ENCODE assay signal across 26 cellular contexts in the genomic region with DNA sequence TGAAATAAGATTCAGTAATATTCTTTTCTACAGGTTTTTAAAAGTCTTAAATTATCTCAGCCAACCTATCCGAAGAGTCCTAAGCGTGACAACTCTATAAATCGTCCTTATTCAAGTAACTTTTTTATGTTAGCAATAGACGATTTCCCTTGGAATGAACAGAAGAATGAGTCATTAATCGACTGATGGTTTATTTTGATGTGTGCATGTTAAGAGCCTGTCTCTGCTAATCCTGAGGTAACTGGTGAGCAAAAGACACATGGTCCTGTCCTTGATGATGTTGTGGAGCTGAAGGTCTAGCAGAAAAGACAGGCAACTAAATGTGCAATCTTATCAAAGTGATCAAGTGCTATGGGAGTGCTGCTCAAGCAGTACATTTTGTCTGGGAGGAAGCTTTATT.
DNase-seq lines count a peak whose midpoint lies in the region; ATAC-seq, FAIRE-seq and TF ChIP-seq lines count a peak whose summit lies in the region.
"Had no signal": no experiment of that assay in that cellular context is flagged by ENCODE, and none has a peak within 500 bp of the region (broad histone marks: within the 10 kb centered on the region; RNA-seq: fewer than 3 reads in every experiment).

No MANE protein-coding gene starts in this region.

- no peak overlapping the region for H3K4me2 ChIP-seq in HepG2 (ENCODE audit: low read depth, low read length)
- peak overlapping the region; percentile 13 for H3K4me2 ChIP-seq in parathyroid adenoma (ENCODE audit: low read length)
- no peak overlapping the region for H3K4me2 ChIP-seq in GM23338
- H3K4me2 ChIP-seq: BLaER1 treated with 17β-estradiol and CSF1 and Interleukin-3, amounts not matched to agents 10 nM and 100 nM had no signal

- TF ChIP-seq EP300 in HepG2 (IDR thresholded peaks at IDR 0.05; ENCODE audit: low read depth in 2 of 2, low read length in 2 of 2) (no peak), HepG2 (CRISPR knock-in tag; IDR thresholded peaks at IDR 0.05; ENCODE audit: borderline replicate concordance) (no peak)

- peaks cover 3% of the 10 kb centered on the region; the same call in 2 of the 3 replicates for H3K36me3 Mint-ChIP-seq in GM23338 (ENCODE audit: low read depth)

- no peak overlapping the region for H2AFZ ChIP-seq in HepG2 (ENCODE audit: low read length)
- peak overlapping the region; percentile 19 for H2AFZ ChIP-seq in parathyroid adenoma
- no peak overlapping the region for H2AFZ ChIP-seq in GM23338

- TF ChIP-seq POLR2A in HepG2 (IDR thresholded peaks at IDR 0.05; ENCODE audit: insufficient read depth in 1 of 2, low read depth in 2 of 2, low read length in 2 of 2) (no peak), right lobe of liver (IDR thresholded peaks at IDR 0.05) (no peak)

- BruUV-seq in HepG2 (replicated peaks; lab: Mats Ljungman, UMichigan) = TSS peak; percentile 23

- DNase-seq in HepG2 (ENCODE audit: low spot score) (no peak), right lobe of liver (no peak), SJSA1 (ENCODE audit: low read depth in 1 of 2, low spot score in 2 of 2) (no peak), foreskin keratinocyte (no peak), mucosa of descending colon (no peak), GM23338 (ENCODE audit: low spot score) (no peak)
- DNase-seq: AML-193; CD4-positive, alpha-beta T cell; COR-L47; GDM1; HCEC 1CT; Karpas-422; NCI-H1092 treated with DMSO at 0.1 percent for 48 hours; NCI-H1436; NCI-H187; NCI-H2081 treated with DMSO at 0.1 percent for 48 hours; NCI-H2171 treated with DMSO at 0.1 percent for 48 hours; NCI-H345; NCI-H510A treated with DMSO at 0.1 percent for 48 hours; NCI-H748 treated with DMSO at 0.1 percent for 48 hours had no signal

- FAIRE-seq in HepG2 (lab: Jason Lieb, UNC) = no peak
- FAIRE-seq: GM12891, H1, RCC 7860 had no signal

- no peaks in the 10 kb centered on the region for H4K20me1 ChIP-seq in HepG2 (ENCODE audit: insufficient read depth, low read length)
- no peaks in the 10 kb centered on the region for H4K20me1 ChIP-seq in GM23338 (replicated peaks; ENCODE audit: insufficient read depth)
- H4K20me1 ChIP-seq: BLaER1 treated with 17β-estradiol and CSF1 and Interleukin-3, amounts not matched to agents 10 nM and 100 nM had no signal

- H3K27ac ChIP-seq in HepG2 (ENCODE audit: extremely low read length, insufficient read depth, low read length) (no peak overlapping the region), right lobe of liver (no peak overlapping the region), SJSA1 (peak overlapping the region; percentile 16; the same call in 1 of the 2 replicates), foreskin keratinocyte (no peak overlapping the region), parathyroid adenoma (peak overlapping the region; percentile 84), GM23338 (ENCODE audit: low read depth) (no peak overlapping the region)
- H3K27ac ChIP-seq: BLaER1 treated with 17β-estradiol and CSF1 and Interleukin-3, amounts not matched to agents 10 nM and 100 nM had no signal

- H3K9ac ChIP-seq in HepG2 (ENCODE audit: insufficient read depth, low read depth, low read length) (no peak overlapping the region), parathyroid adenoma (no peak overlapping the region)
- H3K9ac ChIP-seq: BLaER1 treated with 17β-estradiol and CSF1 and Interleukin-3, amounts not matched to agents 10 nM and 100 nM had no signal

- ATAC-seq in HepG2 (no peak), right lobe of liver (no peak), foreskin keratinocyte (peak; percentile 19), mucosa of descending colon (no peak), GM18861 (IDR thresholded peaks at IDR 0.05; ENCODE audit: unreplicated experiment) (no peak), GM23338 (no peak)

- H3K79me2 ChIP-seq in HepG2 (ENCODE audit: insufficient read depth, low read length) (no peaks in the 10 kb centered on the region), parathyroid adenoma (peaks cover 14% of the 10 kb centered on the region), GM23338 (replicated peaks; ENCODE audit: insufficient read depth) (no peaks in the 10 kb centered on the region)

- no peaks in the 10 kb centered on the region for H3F3A ChIP-seq in GM23338 (replicated peaks; ENCODE audit: low read depth)

- no peaks in the 10 kb centered on the region for H3K9me3 ChIP-seq in HepG2 (ENCODE audit: low read length)
- no peaks in the 10 kb centered on the region for H3K9me3 ChIP-seq in right lobe of liver
- H3K9me3 ChIP-seq in SJSA1 (replicated peaks) = no peaks in the 10 kb centered on the region
- H3K9me3 ChIP-seq in parathyroid adenoma (ENCODE audit: control insufficient read depth, low read length) = no peaks in the 10 kb centered on the region
- H3K9me3 ChIP-seq in mucosa of descending colon = no peaks in the 10 kb centered on the region

- in situ Hi-C loops in HepG2 (cut with HindIII; ENCODE audit: extremely low pct_ligation_motif_present, low pct_unique_long_range_greater_than_20kb) = no loop called here

- H3K4me1 Mint-ChIP-seq in GM23338 = peaks cover 15% of the 10 kb centered on the region

- TF ChIP-seq RAD21 in HepG2 (CRISPR knock-in tag; IDR thresholded peaks at IDR 0.05) = no peak

- H3K9me2 ChIP-seq in GM23338 (ENCODE audit: insufficient read depth) = no peaks in the 10 kb centered on the region

- H3K4me3 ChIP-seq in HepG2 (replicated peaks in 1 of 3; ENCODE audit: insufficient read depth in 1 of 3, low read depth in 2 of 3, low read length in 3 of 3) (no peak overlapping the region), right lobe of liver (no peak overlapping the region), SJSA1 (no peak overlapping the region), parathyroid adenoma (ENCODE audit: low read depth, low read length) (no peak overlapping the region), mucosa of descending colon (no peak overlapping the region), GM23338 (no peak overlapping the region)
- H3K4me3 ChIP-seq: BLaER1 treated with 17β-estradiol and CSF1 and Interleukin-3, amounts not matched to agents 10 nM and 100 nM had no signal

- 96% methylated on average over 5 of the region's 5 CpGs for whole genome bisulfite sequencing in HepG2 (ENCODE audit: low lambda C conversion rate)
- 95% methylated on average over 5 of the region's 5 CpGs for WGBS in right lobe of liver (ENCODE audit: insufficient coverage, low coverage, low lambda C conversion rate, missing lambda C conversion rate)

- H3K36me3 ChIP-seq in HepG2 (replicated peaks in 1 of 2; ENCODE audit: control insufficient read depth in 1 of 2, insufficient read depth in 2 of 2, low read length in 2 of 2) (peaks cover 8 to 34% of the 10 kb centered on the region in 2 experiments; a peak in 4 of 5 replicates), right lobe of liver (no peaks in the 10 kb centered on the region), SJSA1 (peaks cover 4% of the 10 kb centered on the region; the same call in 1 of the 2 replicates), parathyroid adenoma (ENCODE audit: control insufficient read depth, insufficient read depth, low read length) (no peaks in the 10 kb centered on the region), mucosa of descending colon (ENCODE audit: low read depth) (no peaks in the 10 kb centered on the region), GM23338 (ENCODE audit: insufficient read depth) (no peaks in the 10 kb centered on the region)

- H3K27ac Mint-ChIP-seq in GM23338 = no peak overlapping the region
- H3K27ac Mint-ChIP-seq: CD4-positive, alpha-beta T cell had no signal

- H3K27me3 ChIP-seq in HepG2 (ENCODE audit: control insufficient read depth in 1 of 2, insufficient read depth in 2 of 2, low read length in 2 of 2) = no peaks in the 10 kb centered on the region
- H3K27me3 ChIP-seq in right lobe of liver = no peaks in the 10 kb centered on the region
- no peaks in the 10 kb centered on the region for H3K27me3 ChIP-seq in SJSA1 (replicated peaks)
- H3K27me3 ChIP-seq in foreskin keratinocyte = no peaks in the 10 kb centered on the region
- no peaks in the 10 kb centered on the region for H3K27me3 ChIP-seq in parathyroid adenoma (ENCODE audit: control insufficient read depth, insufficient read depth, low read length)
- H3K27me3 ChIP-seq in GM23338 (ENCODE audit: insufficient read depth) = no peaks in the 10 kb centered on the region

- H3K9me3 Mint-ChIP-seq in GM23338 = no peaks in the 10 kb centered on the region
- H3K9me3 Mint-ChIP-seq: CD4-positive, alpha-beta T cell had no signal

- H3K4me3 Mint-ChIP-seq in GM23338 = no peak overlapping the region
- H3K4me3 Mint-ChIP-seq: CD4-positive, alpha-beta T cell had no signal

- no peak for TF ChIP-seq CTCF in HepG2 (CRISPR knock-in tag; IDR thresholded peaks at IDR 0.05)
- TF ChIP-seq CTCF in right lobe of liver (IDR thresholded peaks at IDR 0.05) = no peak
- TF ChIP-seq CTCF in foreskin keratinocyte (conservative IDR thresholded peaks at IDR 0.05) = no peak
- TF ChIP-seq CTCF in parathyroid adenoma (IDR thresholded peaks at IDR 0.05) = no peak
- no peak for TF ChIP-seq CTCF in mucosa of descending colon (IDR thresholded peaks at IDR 0.05)
- no peak for TF ChIP-seq CTCF in GM23338 (conservative IDR thresholded peaks at IDR 0.05; ENCODE audit: low read depth in 2 of 2)

- H3K27me3 Mint-ChIP-seq in GM23338 (ENCODE audit: insufficient read depth, low read depth, poor library complexity) = peaks cover 2% of the 10 kb centered on the region
- H3K27me3 Mint-ChIP-seq: CD4-positive, alpha-beta T cell had no signal

- H3K4me1 ChIP-seq in HepG2 (ENCODE audit: insufficient read depth, low read length) (peaks cover 1% of the 10 kb centered on the region), right lobe of liver (peaks cover 0 to 4% (median 0%) of the 10 kb centered on the region in 4 donors), SJSA1 (replicated peaks) (peaks cover 31% of the 10 kb centered on the region), foreskin keratinocyte (peaks cover 19% of the 10 kb centered on the region), parathyroid adenoma (peaks cover 31% of the 10 kb centered on the region), mucosa of descending colon (ENCODE audit: low read depth) (no peaks in the 10 kb centered on the region), GM23338 (ENCODE audit: insufficient read depth) (peaks cover 3% of the 10 kb centered on the region; the same call in 1 of the 2 replicates)

- CTCF ChIA-PET in HepG2 (lab: Yijun Ruan, JAX; ENCODE audit: low intra/inter-chr PET ratio, low total read pairs) = no interaction called here

- intact Hi-C loops in HepG2 (cut with micrococcal nuclease; ENCODE audit: unreplicated experiment) = no loop called here
- intact Hi-C loops in right lobe of liver (cut with DNase I) = no loop called here
- intact Hi-C loops in mucosa of descending colon (cut with DNase I, micrococcal nuclease) = loop anchor here in 1 of 2 donors (10.0 kb wide), 1 partner anchor 46 kb away; no protein-coding TSS in a partner anchor

- POLR2A ChIA-PET in HepG2 (lab: Yijun Ruan, JAX) = no interaction called here

TF ChIP-seq in HepG2, 621 proteins besides CTCF, POLR2A, EP300 and RAD21 (continues in another document):
- TF ChIP-seq ZNF17 (CRISPR knock-in tag; IDR thresholded peaks at IDR 0.05) (no peak), ZSCAN9 (CRISPR knock-in tag; IDR thresholded peaks at IDR 0.05; ENCODE audit: borderline replicate concordance) (no peak), ZSCAN29 (CRISPR knock-in tag; conservative IDR thresholded peaks at IDR 0.05) (no peak)

TF ChIP-seq in GM23338, 12 proteins besides CTCF, POLR2A, EP300 and RAD21 (continues in another document):
- TF ChIP-seq ZNF331 (CRISPR knock-in tag; IDR thresholded peaks at IDR 0.05; ENCODE audit: low read depth) (no peak), EZH2 (IDR thresholded peaks at IDR 0.05; ENCODE audit: low read depth, unreplicated experiment) (no peak), POLR2AphosphoS5 (IDR thresholded peaks at IDR 0.05; ENCODE audit: low read depth) (no peak)

Comparison
In these comparisons a context has a peak if more than half of its experiments do, and no peak if none do; other contexts are left out.
1. H3K27ac ChIP-seq: peak in SJSA1 (single experiment) and parathyroid adenoma (single experiment); none in HepG2 (single experiment), right lobe of liver (0 of 3), foreskin keratinocyte (single experiment) and GM23338 (single experiment).